In the genomic region with DNA sequence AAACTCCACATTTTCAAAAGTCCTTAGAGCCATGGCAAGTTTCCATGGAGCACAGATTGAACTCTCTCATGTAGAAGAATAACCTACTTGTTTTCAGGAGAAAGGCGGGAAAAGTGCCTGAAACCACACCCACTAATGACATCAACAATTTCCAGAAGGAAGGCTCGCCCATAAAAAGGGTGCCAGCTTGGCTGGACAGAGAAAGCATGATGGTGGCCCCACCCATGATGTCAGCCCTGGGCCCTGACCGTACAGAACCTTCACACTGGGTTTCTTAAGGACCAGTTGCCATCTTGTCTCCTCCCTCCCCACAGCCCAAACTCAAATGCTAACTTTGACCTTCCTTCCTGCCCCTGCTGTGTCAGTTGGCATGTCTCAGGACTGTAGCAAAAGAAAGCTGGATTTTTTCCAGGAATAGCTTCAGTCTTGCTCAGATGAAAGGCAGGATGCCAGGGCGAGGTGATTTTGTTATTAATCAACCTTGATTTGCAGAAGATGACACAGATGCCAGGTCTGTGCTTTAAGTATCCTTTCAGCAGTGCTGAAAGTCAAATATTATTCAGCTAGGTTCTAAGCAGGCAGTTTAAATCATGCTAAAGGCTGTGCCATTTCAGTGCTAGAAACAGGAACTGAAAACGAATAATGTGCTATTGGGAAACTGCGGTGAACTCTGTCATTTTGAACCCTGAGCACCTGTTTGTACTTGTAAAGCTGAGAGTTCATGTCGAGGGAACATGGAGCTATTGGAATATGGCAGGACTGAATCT, we compare ENCODE assay signal across 9 cellular contexts.
DNase-seq lines count a peak whose midpoint lies in the region; ATAC-seq and TF ChIP-seq lines count a peak whose summit lies in the region.
"Had no signal": no experiment of that assay in that cellular context is flagged by ENCODE, and none has a peak within 500 bp of the region (broad histone marks: within the 10 kb centered on the region; RNA-seq: fewer than 3 reads in every experiment).

No MANE protein-coding gene starts in this region.

- peak; percentile 88 for ATAC-seq in GM19324 (IDR thresholded peaks at IDR 0.05; ENCODE audit: low FRiP score, unreplicated experiment)
- ATAC-seq in HG03108 (IDR thresholded peaks at IDR 0.05; ENCODE audit: unreplicated experiment), result peak; percentile 87

- peak overlapping the region; percentile 18 for H2AFZ ChIP-seq in neuronal stem cell (ENCODE audit: low read length)

- no peak overlapping the region for H3K4me3 ChIP-seq in AG10803 (ENCODE audit: low read length)
- H3K4me3 ChIP-seq in neuronal stem cell (ENCODE audit: low read length in 2 of 2), result no peak overlapping the region
- H3K4me3 ChIP-seq in brain microvascular endothelial cell (ENCODE audit: low read depth, low read length), result no peak overlapping the region
- H3K4me3 ChIP-seq: tibial artery had no signal

- TF ChIP-seq CTCF in AG10803 (conservative IDR thresholded peaks at IDR 0.05; ENCODE audit: low read length) (no peak), VCaP (conservative IDR thresholded peaks at IDR 0.05) (no peak), brain microvascular endothelial cell (IDR thresholded peaks at IDR 0.05; ENCODE audit: low read depth, low read length, missing control alignments) (no peak)

- no peak overlapping the region for H2AK5ac ChIP-seq in neuronal stem cell (ENCODE audit: low read depth, low read length)

- DNase-seq in AG10803 (ENCODE audit: low read depth) (peak; percentile 8), neuronal stem cell (ENCODE audit: low spot score) (no peak), NCI-H1930 (lab: John Stamatoyannopoulos, UW) (no peak), brain microvascular endothelial cell (no peak)
- no peak for DNase-seq in activated effector memory CD4-positive, alpha-beta T cell treated with Interleukin-2 at 50 U/mL for 16 hours

- no peak overlapping the region for H4K8ac ChIP-seq in neuronal stem cell (ENCODE audit: low read depth, low read length)

- no peak overlapping the region for H3K4ac ChIP-seq in neuronal stem cell (ENCODE audit: low read length)

- H3K18ac ChIP-seq in neuronal stem cell (ENCODE audit: low read length), result no peak overlapping the region

- in situ Hi-C loops in brain microvascular endothelial cell (cut with HindIII; ENCODE audit: low pct_ligation_motif_present, low sequenced_read_pairs), result no loop called here

- H2BK15ac ChIP-seq in neuronal stem cell (ENCODE audit: low read length), result no peak overlapping the region

- no peak overlapping the region for H3K23ac ChIP-seq in neuronal stem cell (ENCODE audit: low read depth, low read length, poor library complexity)

- H2BK12ac ChIP-seq in neuronal stem cell (ENCODE audit: low read length), result no peak overlapping the region

- no peaks in the 10 kb centered on the region for H3K9me3 ChIP-seq in neuronal stem cell (replicated peaks in 1 of 2; ENCODE audit: control insufficient read depth in 2 of 2, insufficient read depth in 1 of 2, low read depth in 1 of 2, low read length in 2 of 2)
- H3K9me3 ChIP-seq: tibial artery had no signal

- no peak overlapping the region for H4K91ac ChIP-seq in neuronal stem cell (ENCODE audit: low read depth, low read length, poor library complexity)

- H3K27me3 ChIP-seq in neuronal stem cell (ENCODE audit: control insufficient read depth in 3 of 3, insufficient read depth in 3 of 3, low read depth in 1 of 3, low read length in 3 of 3) (no peaks in the 10 kb centered on the region), brain microvascular endothelial cell (replicated peaks) (no peaks in the 10 kb centered on the region)
- H3K27me3 ChIP-seq: tibial artery had no signal

- no peak overlapping the region for H3K4me2 ChIP-seq in neuronal stem cell (ENCODE audit: insufficient read depth, low read length, poor library complexity, severe bottlenecking)

- H3K36me3 ChIP-seq in neuronal stem cell (replicated peaks in 1 of 2; ENCODE audit: control insufficient read depth in 2 of 2, insufficient read depth in 2 of 2, low read length in 2 of 2), result no peaks in the 10 kb centered on the region
- H3K36me3 ChIP-seq in brain microvascular endothelial cell (replicated peaks), result no peaks in the 10 kb centered on the region
- H3K36me3 ChIP-seq: tibial artery had no signal

- H3K14ac ChIP-seq in neuronal stem cell (ENCODE audit: low read length), result no peak overlapping the region

- no peaks in the 10 kb centered on the region for H3K4me1 ChIP-seq in neuronal stem cell (ENCODE audit: control insufficient read depth in 2 of 2, insufficient read depth in 1 of 2, low read depth in 1 of 2, low read length in 2 of 2)

- no peak overlapping the region for H3K9ac ChIP-seq in neuronal stem cell (ENCODE audit: low read depth, low read length, poor library complexity)

- no peaks in the 10 kb centered on the region for H3K79me1 ChIP-seq in neuronal stem cell (ENCODE audit: low read depth, low read length)

- WGBS in neuronal stem cell (ENCODE audit: extremely low coverage in 2 of 2, insufficient read length in 2 of 2, insufficient replicate concordance in 1 of 2), 2 donors, result no CpG with 5 or more reads among the region's 7 CpGs

- no peak overlapping the region for H2BK120ac ChIP-seq in neuronal stem cell (ENCODE audit: low read depth, low read length)

- H3K27ac ChIP-seq in VCaP (peak overlapping the region; percentile 31), neuronal stem cell (replicated peaks; ENCODE audit: low read length) (no peak overlapping the region), brain microvascular endothelial cell (no peak overlapping the region)
- H3K27ac ChIP-seq: tibial artery had no signal

- no peak overlapping the region for H2BK5ac ChIP-seq in neuronal stem cell (ENCODE audit: low read length)
